30 cellular contexts compared by ENCODE assay signal in the genomic region with DNA sequence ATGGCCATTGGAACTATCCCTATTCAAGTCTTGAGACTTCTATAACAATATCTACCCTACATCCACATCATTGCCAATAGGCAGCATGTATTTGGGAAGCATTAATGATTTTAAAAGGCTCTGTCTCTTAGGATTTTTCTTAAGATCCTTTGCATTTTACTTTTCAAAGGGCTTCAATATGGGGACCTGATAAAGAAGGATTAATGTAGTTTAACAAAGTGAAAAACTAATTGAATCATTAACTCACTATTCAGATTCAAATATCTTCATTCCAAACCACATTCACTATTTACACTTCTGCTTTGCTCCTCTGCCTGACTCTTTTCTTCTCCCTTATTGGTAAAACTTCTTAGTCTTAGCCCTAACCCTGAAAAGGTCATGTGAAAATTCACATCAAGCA.
"Had no signal": no experiment of that assay in that cellular context is flagged by ENCODE, and none has a peak within 500 bp of the region (broad histone marks: within the 10 kb centered on the region; RNA-seq: fewer than 3 reads in every experiment).

No MANE protein-coding gene starts in this region.

- H3K9me3 ChIP-seq: heart right ventricle, left lung, mucosa of descending colon, neutrophil, prostate gland, spleen, stomach, testis, tibial artery, upper lobe of right lung had no signal

- H3K27me3 ChIP-seq: heart right ventricle, hepatocyte, left lung, neutrophil, spleen, stomach, testis, tibial artery, upper lobe of right lung had no signal

- H3K4me1 Mint-ChIP-seq: immature natural killer cell; naive thymus-derived CD4-positive, alpha-beta T cell; stimulated activated memory B cell treated with anti-CD40 and anti-IgM and Interleukin-4, amounts not matched to agents 10 μg/mL and 1 μg/mL and 100 μg/mL, for 72 hours had no signal

- H3K4me1 ChIP-seq: left lung, spleen, testis, tibial artery, upper lobe of right lung had no signal

- H3K36me3 ChIP-seq: heart right ventricle, left lung, neutrophil, prostate gland, spleen, stomach, tibial artery, upper lobe of right lung had no signal

- H3K4me2 ChIP-seq: hepatocyte had no signal

- H3K4me3 ChIP-seq: heart right ventricle, hepatocyte, left lung, lung, mucosa of descending colon, prostate gland, skin epidermis, spleen, stomach, testis, tibial artery, upper lobe of right lung had no signal

- H3K4me3 Mint-ChIP-seq: immature natural killer cell; naive thymus-derived CD4-positive, alpha-beta T cell; natural killer cell treated with Interleukin-12 subunit alpha and Interleukin-12 subunit beta and Interleukin-15 and Interleukin-18, amount 100 ng/mL, for 72 hours; stimulated activated memory B cell treated with anti-CD40 and anti-IgM and Interleukin-4, amounts not matched to agents 10 μg/mL and 1 μg/mL and 100 μg/mL, for 72 hours had no signal

- H3K36me3 Mint-ChIP-seq: immature natural killer cell; naive thymus-derived CD4-positive, alpha-beta T cell; stimulated activated memory B cell treated with anti-CD40 and anti-IgM and Interleukin-4, amounts not matched to agents 10 μg/mL and 1 μg/mL and 100 μg/mL, for 72 hours had no signal

- H3K27ac Mint-ChIP-seq: immature natural killer cell; naive thymus-derived CD4-positive, alpha-beta T cell; natural killer cell treated with Interleukin-12 subunit alpha and Interleukin-12 subunit beta and Interleukin-15 and Interleukin-18, amount 100 ng/mL, for 72 hours; stimulated activated memory B cell treated with anti-CD40 and anti-IgM and Interleukin-4, amounts not matched to agents 10 μg/mL and 1 μg/mL and 100 μg/mL, for 72 hours had no signal

- H2AFZ ChIP-seq: hepatocyte had no signal

- H3K9me3 Mint-ChIP-seq: stimulated activated memory B cell treated with anti-CD40 and anti-IgM and Interleukin-4, amounts not matched to agents 10 μg/mL and 1 μg/mL and 100 μg/mL, for 72 hours had no signal

- DNase-seq: heart right ventricle; immature natural killer cell; kidney; left colon; left lung; mesendoderm; midbrain; mucosa of descending colon; naive thymus-derived CD4-positive, alpha-beta T cell; occipital lobe; posterior cingulate gyrus; retina; right cardiac atrium; spleen; stimulated activated CD4-positive, alpha-beta T cell treated with anti-CD3 and anti-CD28 coated beads, Interleukin-4, amount 100 ng/mL, for 4 hours; stimulated activated CD8-positive, alpha-beta memory T cell treated with anti-CD3 and anti-CD28 coated beads, Interleukin-4, amount 100 ng/mL, for 48 hours; stimulated activated naive CD8-positive, alpha-beta T cell treated with anti-CD3 and anti-CD28 coated beads, Interleukin-15, Interleukin-2, amounts not matched to agents 100 U/mL and 50 U/mL, for 24 hours; stomach; testis; tibial artery; trophoblast cell; upper lobe of right lung had no signal

- ATAC-seq: heart right ventricle; left colon; left lung; mucosa of descending colon; naive thymus-derived CD4-positive, alpha-beta T cell; natural killer cell treated with Interleukin-12 subunit alpha and Interleukin-12 subunit beta and Interleukin-15 and Interleukin-18, amount 100 ng/mL, for 72 hours; right cardiac atrium; sciatic nerve; stimulated activated memory B cell treated with anti-CD40 and anti-IgM and Interleukin-4, amounts not matched to agents 10 μg/mL and 1 μg/mL and 100 μg/mL, for 72 hours; stimulated activated naive CD8-positive, alpha-beta T cell treated with anti-CD3 and anti-CD28 coated beads, Interleukin-15, Interleukin-2, amounts not matched to agents 100 U/mL and 50 U/mL, for 24 hours; upper lobe of right lung had no signal

- H3K79me2 ChIP-seq: hepatocyte had no signal

- H3K27me3 Mint-ChIP-seq: naive thymus-derived CD4-positive, alpha-beta T cell; natural killer cell treated with Interleukin-12 subunit alpha and Interleukin-12 subunit beta and Interleukin-15 and Interleukin-18, amount 100 ng/mL, for 72 hours; stimulated activated memory B cell treated with anti-CD40 and anti-IgM and Interleukin-4, amounts not matched to agents 10 μg/mL and 1 μg/mL and 100 μg/mL, for 72 hours had no signal

- H3K27ac ChIP-seq: heart right ventricle, hepatocyte, left lung, neutrophil, prostate gland, skin epidermis, spleen, stomach, testis, tibial artery, upper lobe of right lung had no signal
